In genomic region chr12:2503036-2503435, GRCh38 we compare ENCODE assay signal across 18 cellular contexts.
"Had no signal": no experiment of that assay in that cellular context is flagged by ENCODE, and none has a peak within 500 bp of the region (broad histone marks: within the 10 kb centered on the region; RNA-seq: fewer than 3 reads in every experiment).

No MANE protein-coding gene starts in this region.

- H3K36me3 ChIP-seq: lower lobe of right lung had no signal

- H3K9me3 ChIP-seq: esophagus muscularis mucosa, gastroesophageal sphincter, lower lobe of right lung, mucosa of descending colon had no signal

- H3K4me3 ChIP-seq: coronary artery, dorsolateral prefrontal cortex, esophagus muscularis mucosa, gastroesophageal sphincter, hepatocyte, lower lobe of right lung, mucosa of descending colon had no signal

- H3K27ac ChIP-seq: esophagus muscularis mucosa, foreskin keratinocyte, gastroesophageal sphincter, hepatocyte had no signal

- H3K4me1 ChIP-seq: foreskin keratinocyte had no signal

- ATAC-seq: foreskin keratinocyte, gastroesophageal sphincter, left colon, left lobe of liver, lower lobe of right lung, mucosa of descending colon had no signal

- H3K27me3 ChIP-seq: dorsolateral prefrontal cortex, esophagus muscularis mucosa, foreskin keratinocyte, gastroesophageal sphincter, hepatocyte had no signal

- DNase-seq: dermis blood vessel endothelial cell; dorsolateral prefrontal cortex; effector CD4-positive, alpha-beta T cell; effector memory CD4-positive, alpha-beta T cell; foreskin keratinocyte; hypothalamus; islet precursor cell; kidney; kidney glomerular epithelial cell; left colon; lower lobe of right lung; mesenchymal stem cell; mucosa of descending colon had no signal
